ENCODE assay signal across 20 cellular contexts in the genomic region with DNA sequence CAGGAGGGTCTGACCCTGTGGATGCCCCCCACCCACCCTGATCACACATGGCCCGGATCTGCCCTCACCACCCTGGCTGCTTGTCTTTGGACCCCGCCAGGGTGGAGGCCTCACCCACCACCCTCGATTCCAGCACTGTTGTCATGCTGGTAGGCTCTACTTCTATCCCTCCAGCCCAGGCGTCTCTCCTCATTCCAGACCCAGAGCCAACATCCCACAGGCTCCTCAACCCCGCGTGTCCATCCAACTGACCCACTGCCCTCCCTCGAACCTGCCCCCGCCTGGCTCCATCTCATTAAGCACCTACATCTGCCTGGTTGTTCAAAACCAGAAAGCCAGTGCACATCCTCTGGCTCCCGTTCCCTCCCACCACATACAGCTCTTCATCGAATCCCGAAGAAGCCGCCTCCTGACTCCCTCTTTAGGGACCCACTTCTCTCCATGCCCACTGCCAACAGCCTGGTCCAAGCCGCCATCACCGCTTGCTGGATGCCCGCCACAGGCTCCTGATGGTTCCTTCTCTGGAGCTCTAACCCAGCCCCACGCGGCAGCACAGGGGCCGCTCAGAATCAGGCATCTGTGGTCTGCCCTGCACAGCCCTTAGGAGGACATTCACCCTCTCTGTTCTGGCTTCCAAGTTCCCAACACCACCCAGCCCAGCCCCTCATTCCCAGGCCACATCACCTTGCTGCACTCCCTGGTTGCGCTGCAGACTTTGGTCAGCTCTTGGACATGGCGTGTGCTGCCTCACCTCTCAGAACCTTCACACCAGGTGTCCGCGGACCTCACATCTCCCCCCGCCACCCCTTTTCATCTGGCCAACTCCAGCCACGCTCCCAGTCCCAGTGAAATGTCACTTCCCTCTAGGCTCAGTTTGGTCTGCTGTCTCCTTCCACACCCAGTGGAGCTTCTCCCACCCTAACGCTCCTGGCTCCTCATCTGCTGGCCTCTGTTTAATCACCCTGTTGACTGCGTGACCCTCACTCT. TPM values are rescaled to one million over a fixed set of nuclear protein-coding genes. Genes with fewer than 3 reads are reported as not detected.
DNase-seq lines count a peak whose midpoint lies in the region; ATAC-seq, FAIRE-seq and TF ChIP-seq lines count a peak whose summit lies in the region.
"Had no signal": no experiment of that assay in that cellular context is flagged by ENCODE, and none has a peak within 500 bp of the region (broad histone marks: within the 10 kb centered on the region; RNA-seq: fewer than 3 reads in every experiment).

No MANE protein-coding gene starts in this region.

- H3K4me1 ChIP-seq in BLaER1 (peaks cover 63% of the 10 kb centered on the region), HUES6 (ENCODE audit: control insufficient read depth, insufficient read depth, low read length) (peaks cover 40% of the 10 kb centered on the region), neural progenitor cell (peaks cover 47% of the 10 kb centered on the region), mesenchymal stem cell (ENCODE audit: control insufficient read depth, insufficient read depth, low read depth, low read length) (peaks cover 17% of the 10 kb centered on the region), spleen (peaks cover 0 to 7% (median 0%) of the 10 kb centered on the region in 6 donors)

- no peak overlapping the region for H3K4me3 ChIP-seq in BLaER1
- no peak overlapping the region for H3K4me3 ChIP-seq in HUES6 (ENCODE audit: low read depth, low read length)
- no peak overlapping the region for H3K4me3 ChIP-seq in neural progenitor cell
- no peak overlapping the region for H3K4me3 ChIP-seq in mesenchymal stem cell (ENCODE audit: insufficient read depth in 1 of 2, low read depth in 1 of 2, low read length in 2 of 2)
- no peak overlapping the region for H3K4me3 ChIP-seq in spleen
- H3K4me3 ChIP-seq: PC-9 had no signal

- no peak for TF ChIP-seq POLR2A in spleen (IDR thresholded peaks at IDR 0.05)

- H3K27me3 ChIP-seq in BLaER1 (no peaks in the 10 kb centered on the region), HUES6 (ENCODE audit: control insufficient read depth, insufficient read depth, low read length) (0 out of 2 replicates have a peak, but pooled peaks cover 4% of the 10 kb centered on the region), neural progenitor cell (no peaks in the 10 kb centered on the region), mesenchymal stem cell (ENCODE audit: control insufficient read depth in 1 of 2, insufficient read depth in 1 of 2, low read length in 2 of 2) (no peaks in the 10 kb centered on the region), spleen (replicated peaks in 1 of 7) (no peaks in the 10 kb centered on the region)

- H3K18ac ChIP-seq in mesenchymal stem cell (ENCODE audit: low read depth in 1 of 2, low read length in 2 of 2): no peak overlapping the region

- no peak overlapping the region for H2BK15ac ChIP-seq in mesenchymal stem cell (ENCODE audit: low read depth, poor library complexity, severe bottlenecking)

- H3K4me2 ChIP-seq in BLaER1: peak overlapping the region; percentile 81
- no peak overlapping the region for H3K4me2 ChIP-seq in neural progenitor cell
- H3K4me2 ChIP-seq in mesenchymal stem cell (ENCODE audit: low read length, poor library complexity, severe bottlenecking): no peak overlapping the region
- H3K4me2 ChIP-seq: PC-9 had no signal

- H3K14ac ChIP-seq in mesenchymal stem cell (ENCODE audit: low read length in 2 of 2): no peak overlapping the region

- H3K9ac ChIP-seq in BLaER1 (peak overlapping the region; percentile 4; the same call in 1 of the 2 replicates), HUES6 (ENCODE audit: low read length) (no peak overlapping the region), neural progenitor cell (no peak overlapping the region), mesenchymal stem cell (ENCODE audit: low read length) (no peak overlapping the region)

- no peaks in the 10 kb centered on the region for H3K79me1 ChIP-seq in mesenchymal stem cell (replicated peaks; ENCODE audit: low read length, poor library complexity, severe bottlenecking)

- H3K27me3 Mint-ChIP-seq in effector memory CD8-positive, alpha-beta T cell: no peaks in the 10 kb centered on the region
- H3K27me3 Mint-ChIP-seq in neural progenitor cell (ENCODE audit: insufficient read depth, low read depth): peaks cover 5% of the 10 kb centered on the region
- H3K27me3 Mint-ChIP-seq: CD4-positive, alpha-beta memory T cell had no signal

- no peak for DNase-seq in effector memory CD8-positive, alpha-beta T cell
- DNase-seq in neural progenitor cell (ENCODE audit: low spot score) (no peak), mesenchymal stem cell (no peak), urothelium cell line (ENCODE audit: low spot score) (no peak), spleen (no peak)
- DNase-seq: AML-193, Calu3, DMS53, Kasumi-1, NCI-H1417, NCI-H187 treated with DMSO at 0.1 percent for 48 hours, NCI-H510A, NCI-H774, PC-9 had no signal

- H3F3A ChIP-seq in neural progenitor cell (ENCODE audit: low read depth): peaks cover 15% of the 10 kb centered on the region

- no peak overlapping the region for H3K23ac ChIP-seq in mesenchymal stem cell (ENCODE audit: low read length in 2 of 2)

- H3K79me2 ChIP-seq in neural progenitor cell (ENCODE audit: low read depth): no peaks in the 10 kb centered on the region

- H3K4ac ChIP-seq in mesenchymal stem cell (ENCODE audit: low read depth in 1 of 2, low read length in 2 of 2): no peak overlapping the region

- H4K20me1 ChIP-seq in BLaER1 (peaks cover 10% of the 10 kb centered on the region; the same call in 1 of the 2 replicates), neural progenitor cell (ENCODE audit: low read depth) (no peaks in the 10 kb centered on the region)

- no peaks in the 10 kb centered on the region for H3K36me3 ChIP-seq in BLaER1
- H3K36me3 ChIP-seq in HUES6 (ENCODE audit: control insufficient read depth, insufficient read depth, low read length): no peaks in the 10 kb centered on the region
- no peaks in the 10 kb centered on the region for H3K36me3 ChIP-seq in neural progenitor cell
- H3K36me3 ChIP-seq in mesenchymal stem cell (ENCODE audit: control insufficient read depth in 1 of 2, insufficient read depth in 2 of 2, low read depth in 1 of 2, low read length in 2 of 2): peaks cover 0 to 33% of the 10 kb centered on the region in 2 experiments
- peaks cover 0 to 98% (median 0%) of the 10 kb centered on the region in 6 donors for H3K36me3 ChIP-seq in spleen

- no peak overlapping the region for H2AFZ ChIP-seq in neural progenitor cell (replicated peaks)
- H2AFZ ChIP-seq in mesenchymal stem cell (ENCODE audit: low read depth, low read length): no peak overlapping the region
- H2AFZ ChIP-seq: PC-9 had no signal

- H3K4me3 Mint-ChIP-seq in effector memory CD8-positive, alpha-beta T cell: no peak overlapping the region
- H3K4me3 Mint-ChIP-seq in neural progenitor cell: no peak overlapping the region
- H3K4me3 Mint-ChIP-seq: CD4-positive, alpha-beta memory T cell had no signal

- no peak for FAIRE-seq in urothelium cell line (lab: Jason Lieb, UNC)
- FAIRE-seq: GM19239 had no signal

- intact Hi-C loops in spleen (cut with DNase I; ENCODE audit: low total_unique reads): no loop called here

- peak overlapping the region; percentile 61 to 73 for H3K27ac Mint-ChIP-seq in effector memory CD8-positive, alpha-beta T cell
- peak overlapping the region; percentile 71 for H3K27ac Mint-ChIP-seq in neural progenitor cell

- H4K91ac ChIP-seq in mesenchymal stem cell (ENCODE audit: low read length): no peak overlapping the region

- H3K9me3 ChIP-seq in BLaER1 (no peaks in the 10 kb centered on the region), HUES6 (ENCODE audit: control insufficient read depth, insufficient read depth, low read depth, low read length) (no peaks in the 10 kb centered on the region), neural progenitor cell (ENCODE audit: low read depth) (no peaks in the 10 kb centered on the region), mesenchymal stem cell (ENCODE audit: control insufficient read depth, low read length) (no peaks in the 10 kb centered on the region), spleen (no peaks in the 10 kb centered on the region)

- peaks cover 4% of the 10 kb centered on the region for H3K36me3 Mint-ChIP-seq in effector memory CD8-positive, alpha-beta T cell (ENCODE audit: insufficient read depth)
- peaks cover 5% of the 10 kb centered on the region for H3K36me3 Mint-ChIP-seq in neural progenitor cell
- H3K36me3 Mint-ChIP-seq: CD4-positive, alpha-beta memory T cell had no signal

- H4K8ac ChIP-seq in mesenchymal stem cell (ENCODE audit: low read length): no peak overlapping the region

- peaks cover 19 to 20% of the 10 kb centered on the region in 2 donors for H3K4me1 Mint-ChIP-seq in effector memory CD8-positive, alpha-beta T cell (ENCODE audit: low read depth in 2 of 2)
- peaks cover 23% of the 10 kb centered on the region for H3K4me1 Mint-ChIP-seq in neural progenitor cell

- TF ChIP-seq CTCF in neural progenitor cell (IDR thresholded peaks at IDR 0.05): no peak
- no peak for TF ChIP-seq CTCF in spleen (IDR thresholded peaks at IDR 0.05 in 8 of 11, conservative IDR thresholded peaks at IDR 0.05 in 3 of 11)

- peak overlapping the region; percentile 60; the same call in 1 of the 2 replicates for H3K27ac ChIP-seq in BLaER1
- H3K27ac ChIP-seq in HUES6 (ENCODE audit: low read depth, low read length): 0 out of 2 replicates have a peak overlapping the region, but pooled peaks have one; percentile 29
- H3K27ac ChIP-seq in neural progenitor cell: no peak overlapping the region
- no peak overlapping the region for H3K27ac ChIP-seq in mesenchymal stem cell (ENCODE audit: low read length, poor library complexity, severe bottlenecking)
- no peak overlapping the region for H3K27ac ChIP-seq in spleen
- H3K27ac ChIP-seq: PC-9 had no signal

- H2BK120ac ChIP-seq in mesenchymal stem cell (ENCODE audit: low read depth, low read length): no peak overlapping the region

- H2AK5ac ChIP-seq in mesenchymal stem cell (ENCODE audit: low read length, severe bottlenecking): no peak overlapping the region

- H2BK5ac ChIP-seq in mesenchymal stem cell (ENCODE audit: low read depth, low read length, poor library complexity, severe bottlenecking): no peak overlapping the region

- H3K9me3 Mint-ChIP-seq in effector memory CD8-positive, alpha-beta T cell: no peaks in the 10 kb centered on the region
- peaks cover 2% of the 10 kb centered on the region for H3K9me3 Mint-ChIP-seq in neural progenitor cell
- H3K9me3 Mint-ChIP-seq: CD4-positive, alpha-beta memory T cell had no signal

- 94% methylated on average over 26 of the region's 26 CpGs for WGBS in mesenchymal stem cell
- 94 to 98% (median 95%) methylated on average over 26 of the region's 26 CpGs for WGBS in spleen, 5 donors

- H2BK12ac ChIP-seq in mesenchymal stem cell (ENCODE audit: low read length in 2 of 2): no peak overlapping the region

- ATAC-seq in effector memory CD8-positive, alpha-beta T cell (replicated peaks): no peak

RNA-seq across cellular contexts. Expression of a gene that starts 43.0 kb away (rescaled TPM):
- total RNA-seq in neural progenitor cell (ENCODE audit: low replicate concordance) (0.43 and 7.3 TPM in 2 replicates), spleen (not detected)
- not detected for polyA plus RNA-seq in mesenchymal stem cell (2013, experiment 1 of 2)
- not detected for polyA plus RNA-seq in mesenchymal stem cell (2013, experiment 2 of 2)
- polyA plus RNA-seq in spleen: not detected
- total RNA-seq: Calu3; CD4-positive, alpha-beta memory T cell; H4; PC-9; SK-MEL-5 had no signal
- polyA plus RNA-seq: CD4-positive, alpha-beta memory T cell had no signal

Comparison
In these comparisons a context has a peak if more than half of its experiments do, and no peak if none do; other contexts are left out.
1. H3K27ac ChIP-seq: peak in BLaER1 (single experiment) and HUES6 (single experiment); none in neural progenitor cell (single experiment), mesenchymal stem cell (single experiment) and spleen (0 of 8).